Comparison of ENCODE assay signal across 20 cellular contexts in the genomic region with DNA sequence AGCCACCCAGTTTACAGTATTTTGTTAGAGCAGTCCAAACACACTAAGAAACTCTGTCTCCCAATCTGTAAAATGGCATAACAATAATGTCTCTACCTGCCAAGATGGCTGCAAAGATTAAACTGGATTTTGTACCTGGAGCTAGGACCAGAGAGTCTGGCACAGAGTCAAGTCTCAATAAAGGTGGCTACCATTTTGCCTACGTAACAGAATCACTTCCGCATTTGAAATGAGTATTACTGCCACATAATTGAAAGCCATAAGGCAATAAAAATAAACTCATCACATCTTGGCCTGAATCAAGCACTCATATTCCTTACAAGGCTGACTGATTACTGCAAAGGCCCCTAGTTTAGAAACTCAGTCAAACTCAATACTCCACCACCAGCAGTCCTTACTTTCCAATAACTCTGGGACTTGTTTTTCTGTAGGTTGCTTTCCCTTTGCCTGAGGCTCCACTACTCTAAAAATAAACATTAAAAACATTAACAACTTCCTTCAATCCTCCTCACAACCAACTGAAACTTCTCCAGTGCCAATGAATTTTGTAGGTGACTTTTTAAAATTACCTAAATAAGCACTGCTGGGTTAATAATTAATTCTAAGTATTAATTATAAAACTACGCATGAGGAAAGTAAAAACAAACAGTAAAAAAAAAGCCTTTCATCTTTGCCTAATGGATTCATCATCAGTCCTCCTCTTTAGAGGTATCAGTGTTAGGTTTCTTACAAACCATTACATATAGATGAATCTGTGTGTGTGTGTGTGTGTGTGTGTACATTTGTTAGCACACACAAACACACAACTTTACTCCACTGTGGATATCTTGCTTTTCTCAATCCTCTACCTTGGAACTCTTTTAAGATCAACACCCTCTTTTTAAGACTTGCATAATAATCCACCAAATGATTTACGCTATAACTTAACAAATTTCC. TPM values are rescaled to one million over a fixed set of nuclear protein-coding genes. Genes with fewer than 3 reads are reported as not detected.
DNase-seq lines count a peak whose midpoint lies in the region; ATAC-seq and TF ChIP-seq lines count a peak whose summit lies in the region.
"Had no signal": no experiment of that assay in that cellular context is flagged by ENCODE, and none has a peak within 500 bp of the region (broad histone marks: within the 10 kb centered on the region; RNA-seq: fewer than 3 reads in every experiment).

No MANE protein-coding gene starts in this region.

- no peak overlapping the region for H3K4me3 ChIP-seq in BLaER1
- H3K4me3 ChIP-seq in HEK293 (ENCODE audit: low read depth, low read length) = no peak overlapping the region
- H3K4me3 ChIP-seq in left lung = no peak overlapping the region
- H3K4me3 ChIP-seq: adrenal gland had no signal

- peak overlapping the region; percentile 59 for H3K4me2 ChIP-seq in BLaER1

- H3K27me3 ChIP-seq in BLaER1 (no peaks in the 10 kb centered on the region), left lung (no peaks in the 10 kb centered on the region)
- H3K27me3 ChIP-seq: adrenal gland had no signal

- no peak overlapping the region for H3K9ac ChIP-seq in BLaER1

- TF ChIP-seq CTCF in HEK293 (tag by site-specific recombination; IDR thresholded peaks at IDR 0.05) (no peak), left lung (IDR thresholded peaks at IDR 0.05) (no peak)

- H3K36me3 ChIP-seq in BLaER1 = peaks cover 20% of the 10 kb centered on the region
- H3K36me3 ChIP-seq in HEK293 (ENCODE audit: control insufficient read depth in 2 of 2, insufficient read depth in 1 of 2, low read length in 2 of 2) = no peaks in the 10 kb centered on the region
- no peaks in the 10 kb centered on the region for H3K36me3 ChIP-seq in left lung
- H3K36me3 ChIP-seq: adrenal gland, neutrophil had no signal

- H3K4me1 ChIP-seq in BLaER1 (peaks cover 84% of the 10 kb centered on the region), HEK293 (ENCODE audit: control insufficient read depth, insufficient read depth, low read length) (0 out of 2 replicates have a peak, but pooled peaks cover 2% of the 10 kb centered on the region), left lung (peaks cover 0 to 27% of the 10 kb centered on the region in 2 donors)

- intact Hi-C loops in left lung (cut with DNase I) = no loop called here

- POLR2A ChIA-PET in HEK293 (lab: Yijun Ruan, JAX) = no interaction called here

- H3K9me3 ChIP-seq in BLaER1 (no peaks in the 10 kb centered on the region), HEK293 (ENCODE audit: control insufficient read depth, insufficient read depth, low read depth, low read length) (no peaks in the 10 kb centered on the region), left lung (no peaks in the 10 kb centered on the region)
- H3K9me3 ChIP-seq: adrenal gland, neutrophil had no signal

- DNase-seq in RPMI8226 = peak; percentile 89
- no peak for DNase-seq in left lung
- no peak for DNase-seq in caudate nucleus (lab: John Stamatoyannopoulos, UW)
- no peak for DNase-seq in SHP77 treated with DMSO at 0.1 percent for 48 hours (lab: John Stamatoyannopoulos, UW)
- DNase-seq in activated gamma-delta T cell treated with Interleukin-2 at 50 U/mL for 16 hours = no peak
- DNase-seq: activated CD4-positive, alpha-beta T cell treated with anti-CD3 and anti-CD28 coated beads for 48 hours; activated CD8-positive, alpha-beta memory T cell treated with anti-CD3 and anti-CD28 coated beads, Interleukin-2, amount 50 U/mL, for 4 hours; activated effector memory CD4-positive, alpha-beta T cell treated with anti-CD3 and anti-CD28 coated beads, Interleukin-2, amount 50 U/mL, for 16 hours; adrenal gland; CD4-positive, alpha-beta T cell; KBM-7; NCI-H1092 treated with DMSO at 0.1 percent for 48 hours; NCI-H2107; NCI-H524; T-helper 1 cell had no signal

- CTCF ChIA-PET in HEK293 (lab: Yijun Ruan, JAX) = no interaction called here

- ATAC-seq in left lung (peak; percentile 2), GM18873 (IDR thresholded peaks at IDR 0.05; ENCODE audit: low FRiP score, unreplicated experiment) (no peak)
- ATAC-seq: Right ventricle myocardium inferior had no signal

- H3K27ac ChIP-seq in BLaER1 = no peak overlapping the region
- no peak overlapping the region for H3K27ac ChIP-seq in HEK293 (ENCODE audit: extremely low read depth, low read depth, low read length)
- no peak overlapping the region for H3K27ac ChIP-seq in left lung
- H3K27ac ChIP-seq in caudate nucleus (ENCODE audit: low read depth, low read length) = no peak overlapping the region
- H3K27ac ChIP-seq: adrenal gland, neutrophil had no signal

- H4K20me1 ChIP-seq in BLaER1 = no peaks in the 10 kb centered on the region

TF ChIP-seq in HEK293, 187 proteins besides CTCF, POLR2A, EP300 and RAD21:
- peak; percentile 38; the same call in 1 of the 2 replicates for TF ChIP-seq ZNF335 (tag by site-specific recombination; conservative IDR thresholded peaks at IDR 0.05)
- no peak for TF ChIP-seq ZNF184 (tag by site-specific recombination; IDR thresholded peaks at IDR 0.05)
- peak; percentile 44; the same call in 1 of the 2 replicates for TF ChIP-seq TCF7L2 (IDR thresholded peaks at IDR 0.05; ENCODE audit: borderline replicate concordance, low read depth, low read length)
TF ChIP-seq in HEK293: peak in this region for 2.

RNA-seq across cellular contexts. Expression of a gene that starts 3.8 kb away (rescaled TPM):
- 10 to 100 TPM; 17.7 to 23.8 TPM for total RNA-seq in left lung
